ENCODE assay signal across 8 cellular contexts in genomic region chr1:14970115-14970798, GRCh38.
DNase-seq lines count a peak whose midpoint lies in the region; ATAC-seq, FAIRE-seq and TF ChIP-seq lines count a peak whose summit lies in the region.

No MANE protein-coding gene starts in this region.

- no peak overlapping the region for H3K9ac ChIP-seq in kidney (ENCODE audit: low read length in 2 of 2)

- ATAC-seq in HG03469 (IDR thresholded peaks at IDR 0.05; ENCODE audit: unreplicated experiment) (no peak), HG03175 (IDR thresholded peaks at IDR 0.05; ENCODE audit: unreplicated experiment) (no peak)

- BruUV-seq in A673 (replicated peaks; lab: Mats Ljungman, UMichigan) = no TSS peak

- no peak for FAIRE-seq in kidney (lab: Jason Lieb, UNC)

- H3K27ac ChIP-seq in A673 (ENCODE audit: low read depth, low read length, poor library complexity, severe bottlenecking) (no peak overlapping the region), kidney (ENCODE audit: low read depth in 2 of 2, low read length in 2 of 2) (peak overlapping the region; percentile 47 to 59)

- H3K9me3 ChIP-seq in A673 (ENCODE audit: low read depth, low read length, poor library complexity, severe bottlenecking) (no peaks in the 10 kb centered on the region), kidney (ENCODE audit: control insufficient read depth in 1 of 2, low read length in 2 of 2) (no peaks in the 10 kb centered on the region)

- no peaks in the 10 kb centered on the region for H3K4me1 ChIP-seq in A673 (ENCODE audit: insufficient read depth, low read length, poor library complexity, severe bottlenecking)
- peaks cover 32 to 40% of the 10 kb centered on the region in 2 donors for H3K4me1 ChIP-seq in kidney (ENCODE audit: control insufficient read depth in 1 of 2, insufficient read depth in 1 of 2, low read depth in 1 of 2, low read length in 2 of 2)

- H3K27me3 ChIP-seq in A673 (replicated peaks; ENCODE audit: insufficient read depth, low read depth, low read length, poor library complexity) = no peaks in the 10 kb centered on the region

- H3K36me3 ChIP-seq in A673 (ENCODE audit: insufficient read depth, low read length, poor library complexity, severe bottlenecking) (no peaks in the 10 kb centered on the region), kidney (ENCODE audit: control insufficient read depth in 1 of 2, insufficient read depth in 2 of 2, low read length in 2 of 2) (no peaks in the 10 kb centered on the region)

- CTCF ChIA-PET in A673 (lab: Charles Lee) = no interaction called here
- CTCF ChIA-PET in HEK293T (lab: Yijun Ruan, JAX) = no interaction called here

- no peak for TF ChIP-seq CTCF in A673 (conservative IDR thresholded peaks at IDR 0.05; ENCODE audit: low read depth, low read length)
- no peak for TF ChIP-seq CTCF in kidney (IDR thresholded peaks at IDR 0.05; ENCODE audit: borderline replicate concordance, extremely low read depth, insufficient read depth)

- H3K4me3 ChIP-seq in A673 (ENCODE audit: low read depth, low read length, poor library complexity, severe bottlenecking) (no peak overlapping the region), kidney (ENCODE audit: low read length in 2 of 2) (no peak overlapping the region)

- peak; percentile 65 for DNase-seq in A673 (ENCODE audit: low spot score)
- DNase-seq in HEK293T (ENCODE audit: extremely low spot score) = peak; percentile 70
- peak; percentile 86 for DNase-seq in amniotic stem cell (lab: John Stamatoyannopoulos, UW)
- DNase-seq in kidney = no peak
- DNase-seq in stimulated activated CD8-positive, alpha-beta memory T cell treated with anti-CD3 and anti-CD28 coated beads, Interleukin-4, amount 100 ng/mL, for 48 hours = peak; percentile 55
- DNase-seq in DMS79 (lab: John Stamatoyannopoulos, UW) = no peak

- intact Hi-C loops in A673 (cut with micrococcal nuclease; ENCODE audit: unreplicated experiment) = no loop called here
- intact Hi-C loops in kidney (cut with DNase I) = no loop called here

- POLR2A ChIA-PET in A673 (lab: Charles Lee; ENCODE audit: low non-redundant PET) (no interaction called here), HEK293T (lab: Yijun Ruan, JAX) (no interaction called here)

TF ChIP-seq in HEK293T, 16 proteins besides CTCF, POLR2A, EP300 and RAD21:
- TF ChIP-seq L3MBTL2 (conservative IDR thresholded peaks at IDR 0.05) = peak; percentile 81
- TF ChIP-seq TARDBP (IDR thresholded peaks at IDR 0.05) = no peak

Comparison
In these comparisons a context has a peak if more than half of its experiments do, and no peak if none do; other contexts are left out.
1. DNase-seq: peak in A673 (single experiment), HEK293T (single experiment), amniotic stem cell (single experiment) and stimulated activated CD8-positive, alpha-beta memory T cell treated with anti-CD3 and anti-CD28 coated beads, Interleukin-4, amount 100 ng/mL, for 48 hours (single experiment); none in kidney (single experiment) and DMS79 (single experiment).